In genomic region chr6:87334683-87335082, GRCh38 we compare ENCODE assay signal across 1 cellular context.
TF ChIP-seq lines count a peak whose summit lies in the region.

No MANE protein-coding gene starts in this region.

TF ChIP-seq in IMR-90, 13 proteins besides CTCF, POLR2A, EP300 and RAD21 (continued from another document):
- TF ChIP-seq CEBPB (IDR thresholded peaks at IDR 0.05; ENCODE audit: low read depth, low read length) (no peak), BHLHE40 (IDR thresholded peaks at IDR 0.05; ENCODE audit: low read depth, low read length) (no peak), FOS (IDR thresholded peaks at IDR 0.05; ENCODE audit: low read depth, low read length) (no peak), NFE2L2 (IDR thresholded peaks at IDR 0.05; ENCODE audit: low read depth, low read length) (no peak), MXI1 (IDR thresholded peaks at IDR 0.05; ENCODE audit: borderline replicate concordance, low read depth, low read length) (no peak), RFX5 (IDR thresholded peaks at IDR 0.05; ENCODE audit: low read depth, low read length) (no peak), SMC3 (IDR thresholded peaks at IDR 0.05; ENCODE audit: low read depth, low read length) (no peak), MAZ (IDR thresholded peaks at IDR 0.05; ENCODE audit: borderline replicate concordance, low read depth, low read length) (no peak), RCOR1 (IDR thresholded peaks at IDR 0.05; ENCODE audit: insufficient replicate concordance, low read length) (no peak)
- TF ChIP-seq, protein P1, sequence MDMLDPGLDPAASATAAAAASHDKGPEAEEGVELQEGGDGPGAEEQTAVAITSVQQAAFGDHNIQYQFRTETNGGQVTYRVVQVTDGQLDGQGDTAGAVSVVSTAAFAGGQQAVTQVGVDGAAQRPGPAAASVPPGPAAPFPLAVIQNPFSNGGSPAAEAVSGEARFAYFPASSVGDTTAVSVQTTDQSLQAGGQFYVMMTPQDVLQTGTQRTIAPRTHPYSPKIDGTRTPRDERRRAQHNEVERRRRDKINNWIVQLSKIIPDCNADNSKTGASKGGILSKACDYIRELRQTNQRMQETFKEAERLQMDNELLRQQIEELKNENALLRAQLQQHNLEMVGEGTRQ (IDR thresholded peaks at IDR 0.05; ENCODE audit: low read depth, low read length), result no peak
